ENCODE assay signal across 28 cellular contexts in the genomic region with DNA sequence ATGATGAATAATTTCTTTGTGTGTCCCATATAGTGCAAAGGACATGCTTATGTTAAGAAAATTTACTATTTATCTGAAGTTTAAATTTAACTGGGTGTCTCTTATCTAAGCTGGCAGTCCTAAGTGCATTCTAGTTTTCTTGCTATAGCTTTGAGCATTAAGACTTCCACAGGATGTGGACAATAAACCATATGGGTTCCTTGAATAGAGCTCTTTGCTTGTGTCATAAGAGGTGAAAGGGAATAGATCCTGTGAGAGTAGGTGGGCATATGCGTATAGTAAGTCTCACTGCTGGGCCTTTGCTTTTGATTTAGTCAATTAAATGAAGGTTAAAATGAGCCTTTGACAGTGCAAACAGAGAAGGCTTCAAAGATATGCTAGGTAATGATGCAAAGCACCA.
"Had no signal": no experiment of that assay in that cellular context is flagged by ENCODE, and none has a peak within 500 bp of the region (broad histone marks: within the 10 kb centered on the region; RNA-seq: fewer than 3 reads in every experiment).

No MANE protein-coding gene starts in this region.

- H3K4me3 ChIP-seq: stomach, suprapubic skin, testis, thoracic aorta, thyroid gland, tibial artery, tibial nerve, transverse colon, upper lobe of left lung, upper lobe of right lung, uterus, vagina had no signal

- H3K27ac Mint-ChIP-seq: stimulated activated effector memory CD8-positive, alpha-beta T cell treated with anti-CD3 and anti-CD28 coated beads, Interleukin-12 subunit alpha, Interleukin-12 subunit beta, amount 100 ng/mL, for 72 hours; stimulated activated memory B cell treated with anti-CD40 and anti-IgM and Interleukin-4, amounts not matched to agents 10 μg/mL and 1 μg/mL and 100 μg/mL, for 72 hours; stimulated activated naive B cell treated with anti-CD40 and anti-IgM and Interleukin-4, amounts not matched to agents 10 μg/mL and 1 μg/mL and 100 μg/mL, for 72 hours; stimulated activated naive CD8-positive, alpha-beta T cell treated with anti-CD3 and anti-CD28 coated beads, Interleukin-15, amount 100 ng/mL, for 72 hours; stimulated activated naive CD8-positive, alpha-beta T cell treated with anti-CD3 and anti-CD28 coated beads, Interleukin-15, Interleukin-2, amounts not matched to agents 100 ng/mL and 50 ng/mL, for 24 hours; type B pancreatic cell had no signal

- H3K4me1 Mint-ChIP-seq: stimulated activated effector memory CD8-positive, alpha-beta T cell treated with anti-CD3 and anti-CD28 coated beads, Interleukin-12 subunit alpha, Interleukin-12 subunit beta, amount 100 ng/mL, for 72 hours; stimulated activated memory B cell treated with anti-CD40 and anti-IgM and Interleukin-4, amounts not matched to agents 10 μg/mL and 1 μg/mL and 100 μg/mL, for 72 hours; stimulated activated naive CD8-positive, alpha-beta T cell treated with anti-CD3 and anti-CD28 coated beads, Interleukin-15, amount 100 ng/mL, for 72 hours had no signal

- H3K27me3 Mint-ChIP-seq: stimulated activated naive CD8-positive, alpha-beta T cell treated with anti-CD3 and anti-CD28 coated beads, Interleukin-15, amount 100 ng/mL, for 72 hours had no signal

- H3K36me3 ChIP-seq: stomach, suprapubic skin, thoracic aorta, thyroid gland, tibial artery, tibial nerve, transverse colon, upper lobe of left lung, upper lobe of right lung, uterus, vagina had no signal

- H3K9me3 ChIP-seq: stomach, suprapubic skin, testis, thoracic aorta, thyroid gland, tibial artery, tibial nerve, transverse colon, upper lobe of left lung, upper lobe of right lung, uterus, vagina had no signal

- DNase-seq: stimulated activated CD4-positive, alpha-beta T cell treated with anti-CD3 and anti-CD28 coated beads, Interleukin-2, amount 100 ng/mL, for 48 hours; stimulated activated CD4-positive, alpha-beta T cell treated with anti-CD3 and anti-CD28 coated beads, Interleukin-4, amount 100 ng/mL, for 1 hour; stimulated activated CD4-positive, alpha-beta T cell treated with anti-CD3 and anti-CD28 coated beads, Interleukin-4, amount 100 ng/mL, for 24 hours; stimulated activated CD4-positive, alpha-beta T cell treated with anti-CD3 and anti-CD28 coated beads, Interleukin-4, amount 100 ng/mL, for 4 hours; stimulated activated CD8-positive, alpha-beta memory T cell treated with anti-CD3 and anti-CD28 coated beads, Interleukin-4, amount 100 ng/mL, for 48 hours; stimulated activated naive B cell treated with anti-CD40 and anti-IgM and Interleukin-4, amounts not matched to agents 10 μg/mL and 1 μg/mL and 100 μg/mL, for 72 hours; stimulated activated naive CD4-positive, alpha-beta T cell; stimulated activated naive CD4-positive, alpha-beta T cell treated with Interleukin-2 at 50 U/mL for 16 hours; stimulated activated naive CD8-positive, alpha-beta T cell treated with anti-CD3 and anti-CD28 coated beads, Interleukin-15, amount 100 ng/mL, for 72 hours; stimulated activated naive CD8-positive, alpha-beta T cell treated with anti-CD3 and anti-CD28 coated beads, Interleukin-15, Interleukin-2, amounts not matched to agents 100 U/mL and 50 U/mL, for 24 hours; stomach; substantia nigra; testis; thyroid gland; tibial artery; transverse colon; trophoblast cell; upper lobe of left lung; upper lobe of right lung; uterus had no signal

- H3K27ac ChIP-seq: stomach, suprapubic skin, testis, thoracic aorta, thyroid gland, tibial artery, tibial nerve, transverse colon, upper lobe of left lung, upper lobe of right lung, uterus, vagina had no signal

- ATAC-seq: stimulated activated effector memory CD8-positive, alpha-beta T cell treated with anti-CD3 and anti-CD28 coated beads, Interleukin-12 subunit alpha, Interleukin-12 subunit beta, amount 100 ng/mL, for 72 hours; stimulated activated memory B cell treated with anti-CD40 and anti-IgM and Interleukin-4, amounts not matched to agents 10 μg/mL and 1 μg/mL and 100 μg/mL, for 72 hours; stimulated activated naive B cell treated with anti-CD40 and anti-IgM and Interleukin-4, amounts not matched to agents 10 μg/mL and 1 μg/mL and 100 μg/mL, for 72 hours; stimulated activated naive CD8-positive, alpha-beta T cell treated with anti-CD3 and anti-CD28 coated beads, Interleukin-15, amount 100 ng/mL, for 72 hours; stimulated activated naive CD8-positive, alpha-beta T cell treated with anti-CD3 and anti-CD28 coated beads, Interleukin-15, Interleukin-2, amounts not matched to agents 100 U/mL and 50 U/mL, for 24 hours; upper lobe of right lung had no signal

- H3K27me3 ChIP-seq: stomach, suprapubic skin, testis, thyroid gland, tibial artery, tibial nerve, transverse colon, upper lobe of left lung, upper lobe of right lung, uterus, vagina had no signal

- H3K36me3 Mint-ChIP-seq: stimulated activated effector memory CD8-positive, alpha-beta T cell treated with anti-CD3 and anti-CD28 coated beads, Interleukin-12 subunit alpha, Interleukin-12 subunit beta, amount 100 ng/mL, for 72 hours; stimulated activated memory B cell treated with anti-CD40 and anti-IgM and Interleukin-4, amounts not matched to agents 10 μg/mL and 1 μg/mL and 100 μg/mL, for 72 hours; type B pancreatic cell had no signal

- H3K9me3 Mint-ChIP-seq: stimulated activated memory B cell treated with anti-CD40 and anti-IgM and Interleukin-4, amounts not matched to agents 10 μg/mL and 1 μg/mL and 100 μg/mL, for 72 hours; stimulated activated naive CD8-positive, alpha-beta T cell treated with anti-CD3 and anti-CD28 coated beads, Interleukin-15, amount 100 ng/mL, for 72 hours; type B pancreatic cell had no signal

- H3K4me1 ChIP-seq: stomach, suprapubic skin, thyroid gland, tibial artery, tibial nerve, transverse colon, upper lobe of left lung, upper lobe of right lung, uterus, vagina had no signal

- H3K4me3 Mint-ChIP-seq: stimulated activated effector memory CD8-positive, alpha-beta T cell treated with anti-CD3 and anti-CD28 coated beads, Interleukin-12 subunit alpha, Interleukin-12 subunit beta, amount 100 ng/mL, for 72 hours; stimulated activated memory B cell treated with anti-CD40 and anti-IgM and Interleukin-4, amounts not matched to agents 10 μg/mL and 1 μg/mL and 100 μg/mL, for 72 hours; stimulated activated naive B cell treated with anti-CD40 and anti-IgM and Interleukin-4, amounts not matched to agents 10 μg/mL and 1 μg/mL and 100 μg/mL, for 72 hours; stimulated activated naive CD8-positive, alpha-beta T cell treated with anti-CD3 and anti-CD28 coated beads, Interleukin-15, amount 100 ng/mL, for 72 hours; stimulated activated naive CD8-positive, alpha-beta T cell treated with anti-CD3 and anti-CD28 coated beads, Interleukin-15, Interleukin-2, amounts not matched to agents 100 ng/mL and 50 ng/mL, for 24 hours; type B pancreatic cell had no signal
